8 cellular contexts compared by ENCODE assay signal in the genomic region with DNA sequence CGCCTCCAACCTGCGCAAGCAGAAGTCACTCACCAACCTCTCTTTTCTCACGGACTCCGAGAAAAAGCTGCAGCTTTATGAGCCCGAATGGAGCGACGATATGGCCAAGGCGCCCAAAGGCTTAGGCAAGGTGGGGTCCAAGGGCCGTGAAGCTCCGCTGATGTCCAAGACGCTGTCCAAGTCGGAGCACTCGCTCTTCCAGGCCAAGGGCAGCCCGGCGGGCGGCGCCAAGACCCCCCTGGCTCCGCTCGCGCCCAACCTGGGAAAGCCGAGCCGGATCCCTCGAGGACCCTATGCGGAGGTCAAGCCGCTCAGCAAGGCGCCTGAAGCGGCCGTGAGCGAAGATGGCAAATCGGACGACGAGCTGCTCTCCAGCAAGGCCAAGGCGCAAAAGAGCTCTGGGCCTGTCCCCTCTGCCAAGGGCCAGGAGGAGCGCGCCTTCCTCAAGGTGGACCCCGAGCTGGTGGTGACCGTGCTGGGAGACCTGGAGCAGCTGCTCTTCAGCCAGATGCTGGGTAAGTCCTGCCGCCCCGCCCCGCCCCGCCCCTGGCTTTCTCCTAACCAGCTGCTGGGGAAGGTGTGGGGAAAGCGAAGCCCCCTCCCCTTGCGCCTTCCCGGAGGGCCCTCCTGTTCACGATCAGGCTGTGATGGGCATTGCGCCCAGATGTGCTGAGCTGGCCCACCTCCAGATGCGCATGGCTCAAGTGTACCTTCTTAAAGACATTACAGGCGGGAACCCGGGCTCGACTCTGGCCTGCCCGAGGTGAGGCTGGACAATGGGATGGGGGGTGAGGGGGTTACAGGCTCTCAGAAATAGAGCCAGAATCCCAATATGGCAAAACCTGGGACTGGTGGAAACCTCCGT.
A peak's percentile ranks its signal among the peaks of the same experiment; 100 is the strongest.
DNase-seq lines count a peak whose midpoint lies in the region; ATAC-seq and TF ChIP-seq lines count a peak whose summit lies in the region.

No MANE protein-coding gene starts in this region.

- H3K4me3 ChIP-seq in RWPE2 (ENCODE audit: severe bottlenecking) (peak overlapping the region; percentile 35), heart left ventricle (peak overlapping the region; percentile 36 to 93 (median 68)), skeletal muscle satellite cell (ENCODE audit: low read length) (peak overlapping the region; percentile 87)

- intact Hi-C loops in heart left ventricle (cut with DNase I): loop anchor here in 5 of 10 donors (2.0 to 10.0 kb wide), 8 partner anchors 43 to 146 kb away; no protein-coding TSS in a partner anchor
- intact Hi-C loops in activated T-helper 1 cell treated with anti-CD3 and anti-CD28 coated beads, Interleukin-12 subunit alpha, Interleukin-12 subunit beta, Interleukin-2, Interleukin-4 antibody, amounts not matched to agents 30 ng/mL and 10 ng/mL and 1 ng/mL, durations not matched to agents 14 hours and 24 hours and 36 hours (cut with micrococcal nuclease): no loop called here

- H3K27ac ChIP-seq in RWPE2 (ENCODE audit: poor library complexity, severe bottlenecking): peak overlapping the region; percentile 51
- H3K27ac ChIP-seq in heart left ventricle: peak overlapping the region in 11 of 12 donors; percentile 63 to 94 (median 81)

- TF ChIP-seq POLR2A in heart left ventricle (IDR thresholded peaks at IDR 0.05): no peak
- no peak for TF ChIP-seq POLR2A in GM18505 (IDR thresholded peaks at IDR 0.05; ENCODE audit: borderline replicate concordance, extremely low read depth, insufficient read depth, insufficient read length)

- H3K4me2 ChIP-seq in skeletal muscle satellite cell (ENCODE audit: low read length): peak overlapping the region; percentile 99

- peak overlapping the region; percentile 86 for H3K9ac ChIP-seq in skeletal muscle satellite cell (ENCODE audit: low read depth, low read length)

- H3K9me3 ChIP-seq in RWPE2 (ENCODE audit: severe bottlenecking) (no peaks in the 10 kb centered on the region), heart left ventricle (no peaks in the 10 kb centered on the region), skeletal muscle satellite cell (replicated peaks; ENCODE audit: low read length) (no peaks in the 10 kb centered on the region)

- H3K27ac Mint-ChIP-seq in activated T-helper 1 cell treated with anti-CD3 and anti-CD28 coated beads, Interleukin-12 subunit alpha, Interleukin-12 subunit beta, Interleukin-2, Interleukin-4 antibody, amounts not matched to agents 30 ng/mL and 10 ng/mL and 1 ng/mL, durations not matched to agents 14 hours and 24 hours and 36 hours: no peak overlapping the region

- H3K27me3 Mint-ChIP-seq in activated T-helper 1 cell treated with anti-CD3 and anti-CD28 coated beads, Interleukin-12 subunit alpha, Interleukin-12 subunit beta, Interleukin-2, Interleukin-4 antibody, amounts not matched to agents 30 ng/mL and 10 ng/mL and 1 ng/mL, durations not matched to agents 14 hours and 24 hours and 36 hours (ENCODE audit: insufficient read depth): peaks cover 60% of the 10 kb centered on the region

- 22 to 30% (median 28%) methylated on average over 19 to 52 of the region's 52 CpGs for WGBS in heart left ventricle, 4 donors

- no peak overlapping the region for H3K4me3 Mint-ChIP-seq in activated T-helper 1 cell treated with anti-CD3 and anti-CD28 coated beads, Interleukin-12 subunit alpha, Interleukin-12 subunit beta, Interleukin-2, Interleukin-4 antibody, amounts not matched to agents 30 ng/mL and 10 ng/mL and 1 ng/mL, durations not matched to agents 14 hours and 24 hours and 36 hours

- TF ChIP-seq CTCF in RWPE2 (IDR thresholded peaks at IDR 0.05; ENCODE audit: poor library complexity, severe bottlenecking): no peak
- TF ChIP-seq CTCF in heart left ventricle (IDR thresholded peaks at IDR 0.05): no peak

- ATAC-seq in RWPE2 (ENCODE audit: low read depth) (peak; percentile 14), heart left ventricle (peak in 2 of 4 donors; percentile 3 to 13), GM18505 (IDR thresholded peaks at IDR 0.05; ENCODE audit: unreplicated experiment) (no peak)

- peaks cover 4% of the 10 kb centered on the region for H3K4me1 ChIP-seq in RWPE2 (ENCODE audit: insufficient read depth, poor library complexity, severe bottlenecking)
- peaks cover 4 to 79% (median 60%) of the 10 kb centered on the region in 12 donors for H3K4me1 ChIP-seq in heart left ventricle
- H3K4me1 ChIP-seq in skeletal muscle satellite cell (ENCODE audit: control insufficient read depth, insufficient read depth, low read length): peaks cover 61% of the 10 kb centered on the region

- H3K27me3 ChIP-seq in RWPE2 (ENCODE audit: insufficient read depth, poor library complexity, severe bottlenecking) (no peaks in the 10 kb centered on the region), heart left ventricle (no peaks in the 10 kb centered on the region), skeletal muscle satellite cell (ENCODE audit: control insufficient read depth, insufficient read depth, low read length) (no peaks in the 10 kb centered on the region)

- H3K36me3 ChIP-seq in RWPE2 (ENCODE audit: low read depth) (no peaks in the 10 kb centered on the region), heart left ventricle (peaks cover 0 to 8% (median 0%) of the 10 kb centered on the region in 9 donors), skeletal muscle satellite cell (ENCODE audit: insufficient read depth, low read length) (peaks cover 37% of the 10 kb centered on the region)

- DNase-seq in GM03348 (ENCODE audit: low spot score): peak; percentile 41
- DNase-seq in RWPE2 (ENCODE audit: low spot score): no peak
- peak in 3 of 5 donors; percentile 23 to 50 (median 35) for DNase-seq in heart left ventricle
- no peak for DNase-seq in activated CD4-positive, alpha-beta T cell treated with anti-CD3 and anti-CD28 coated beads, Interleukin-2, amount 50 U/mL, for 48 hours
- no peak for DNase-seq in activated naive CD4-positive, alpha-beta T cell treated with Interleukin-2 at 50 U/mL for 16 hours
- no peak for DNase-seq in activated T-helper 1 cell treated with anti-CD3 and anti-CD28 coated beads, Interleukin-12 subunit alpha, Interleukin-12 subunit beta, Interleukin-2, Interleukin-4 antibody, amounts not matched to agents 30 ng/mL and 10 ng/mL and 1 ng/mL, durations not matched to agents 14 hours and 24 hours and 36 hours (ENCODE audit: low spot score)

- no peaks in the 10 kb centered on the region for H3K36me3 Mint-ChIP-seq in activated T-helper 1 cell treated with anti-CD3 and anti-CD28 coated beads, Interleukin-12 subunit alpha, Interleukin-12 subunit beta, Interleukin-2, Interleukin-4 antibody, amounts not matched to agents 30 ng/mL and 10 ng/mL and 1 ng/mL, durations not matched to agents 14 hours and 24 hours and 36 hours (ENCODE audit: low read depth)

- H3K9me3 Mint-ChIP-seq in activated T-helper 1 cell treated with anti-CD3 and anti-CD28 coated beads, Interleukin-12 subunit alpha, Interleukin-12 subunit beta, Interleukin-2, Interleukin-4 antibody, amounts not matched to agents 30 ng/mL and 10 ng/mL and 1 ng/mL, durations not matched to agents 14 hours and 24 hours and 36 hours: no peaks in the 10 kb centered on the region

- no peaks in the 10 kb centered on the region for H3K4me1 Mint-ChIP-seq in activated T-helper 1 cell treated with anti-CD3 and anti-CD28 coated beads, Interleukin-12 subunit alpha, Interleukin-12 subunit beta, Interleukin-2, Interleukin-4 antibody, amounts not matched to agents 30 ng/mL and 10 ng/mL and 1 ng/mL, durations not matched to agents 14 hours and 24 hours and 36 hours (ENCODE audit: low read depth)

Comparison
In these comparisons a context has a peak if more than half of its experiments do, and no peak if none do; other contexts are left out.
1. DNase-seq: peak in GM03348 (single experiment) and heart left ventricle (3 of 5); none in RWPE2 (single experiment), activated CD4-positive, alpha-beta T cell treated with anti-CD3 and anti-CD28 coated beads, Interleukin-2, amount 50 U/mL, for 48 hours (0 of 2), activated naive CD4-positive, alpha-beta T cell treated with Interleukin-2 at 50 U/mL for 16 hours (single experiment) and activated T-helper 1 cell treated with anti-CD3 and anti-CD28 coated beads, Interleukin-12 subunit alpha, Interleukin-12 subunit beta, Interleukin-2, Interleukin-4 antibody, amounts not matched to agents 30 ng/mL and 10 ng/mL and 1 ng/mL, durations not matched to agents 14 hours and 24 hours and 36 hours (single experiment).
2. H3K4me3 ChIP-seq: peak in every context shown above with its lines; median percentile 87 in skeletal muscle satellite cell; 68 in heart left ventricle; 35 in RWPE2.